In the genomic region with DNA sequence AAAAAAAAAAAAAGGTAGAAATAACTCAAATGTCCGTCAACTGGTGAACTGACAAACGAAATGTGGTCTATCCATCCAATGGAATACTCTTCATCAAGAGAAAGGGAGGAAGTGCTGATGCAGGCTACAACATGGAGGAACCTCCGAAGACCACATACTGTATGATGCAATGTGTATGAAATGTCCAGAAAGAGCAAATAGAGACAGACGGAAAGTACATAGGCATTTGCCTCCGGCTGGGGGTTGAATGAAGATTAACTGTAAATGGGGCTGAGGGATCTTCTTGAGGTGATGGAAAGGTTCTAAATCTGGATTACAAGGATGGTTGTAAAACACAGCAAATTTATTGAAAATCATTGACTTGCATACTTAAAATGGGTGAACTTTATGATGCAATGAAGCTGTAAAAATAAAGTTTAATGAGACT, we compare ENCODE assay signal across 1 cellular context.
TF ChIP-seq lines count a peak whose summit lies in the region.

No MANE protein-coding gene starts in this region.

TF ChIP-seq in K562, 482 proteins besides CTCF, POLR2A, EP300 and RAD21 (continued from another document and continues in another):
- no peak for TF ChIP-seq RBM39 (optimal IDR thresholded peaks at IDR 0.05; ENCODE audit: low read depth, low read length)
- TF ChIP-seq POLR2AphosphoS5 (IDR thresholded peaks at IDR 0.05; ENCODE audit: control insufficient read depth, insufficient read depth, low read depth, low read length), result no peak
- TF ChIP-seq ZNF175 (CRISPR knock-in tag; IDR thresholded peaks at IDR 0.05; ENCODE audit: low read depth), result peak; percentile 94
- no peak for TF ChIP-seq ZNF318 (IDR thresholded peaks at IDR 0.05; ENCODE audit: borderline replicate concordance in 1 of 2, low read depth in 1 of 2)
- TF ChIP-seq SRSF7 (optimal IDR thresholded peaks at IDR 0.05; ENCODE audit: low read depth, low read length), result no peak
- TF ChIP-seq JUN (IDR thresholded peaks at IDR 0.05; ENCODE audit: borderline replicate concordance, low read depth, low read length), result 0 out of 2 replicates have a peak, but pooled peaks have one; percentile 24
- no peak for TF ChIP-seq JUN (CRISPR knock-in tag; IDR thresholded peaks at IDR 0.05; ENCODE audit: borderline replicate concordance)
- TF ChIP-seq POLR3G (IDR thresholded peaks at IDR 0.05; ENCODE audit: extremely low read depth, insufficient read length, insufficient replicate concordance), result no peak
- no peak for TF ChIP-seq ZNF354B (CRISPR knock-in tag; IDR thresholded peaks at IDR 0.05)
- TF ChIP-seq KLF16 (IDR thresholded peaks at IDR 0.05), result no peak
- TF ChIP-seq ASH1L (IDR thresholded peaks at IDR 0.05; ENCODE audit: borderline replicate concordance, low read depth, partially characterized antibody), result no peak
- TF ChIP-seq ZNF324 (CRISPR knock-in tag; IDR thresholded peaks at IDR 0.05), result no peak
- TF ChIP-seq, protein P1, sequence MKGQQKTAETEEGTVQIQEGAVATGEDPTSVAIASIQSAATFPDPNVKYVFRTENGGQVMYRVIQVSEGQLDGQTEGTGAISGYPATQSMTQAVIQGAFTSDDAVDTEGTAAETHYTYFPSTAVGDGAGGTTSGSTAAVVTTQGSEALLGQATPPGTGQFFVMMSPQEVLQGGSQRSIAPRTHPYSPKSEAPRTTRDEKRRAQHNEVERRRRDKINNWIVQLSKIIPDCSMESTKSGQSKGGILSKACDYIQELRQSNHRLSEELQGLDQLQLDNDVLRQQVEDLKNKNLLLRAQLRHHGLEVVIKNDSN (CRISPR knock-in tag; IDR thresholded peaks at IDR 0.05), result no peak
- TF ChIP-seq, protein P2, sequence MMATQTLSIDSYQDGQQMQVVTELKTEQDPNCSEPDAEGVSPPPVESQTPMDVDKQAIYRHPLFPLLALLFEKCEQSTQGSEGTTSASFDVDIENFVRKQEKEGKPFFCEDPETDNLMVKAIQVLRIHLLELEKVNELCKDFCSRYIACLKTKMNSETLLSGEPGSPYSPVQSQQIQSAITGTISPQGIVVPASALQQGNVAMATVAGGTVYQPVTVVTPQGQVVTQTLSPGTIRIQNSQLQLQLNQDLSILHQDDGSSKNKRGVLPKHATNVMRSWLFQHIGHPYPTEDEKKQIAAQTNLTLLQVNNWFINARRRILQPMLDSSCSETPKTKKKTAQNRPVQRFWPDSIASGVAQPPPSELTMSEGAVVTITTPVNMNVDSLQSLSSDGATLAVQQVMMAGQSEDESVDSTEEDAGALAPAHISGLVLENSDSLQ (IDR thresholded peaks at IDR 0.05), result peak; percentile 20; the same call in 1 of the 2 replicates
- TF ChIP-seq, protein P3, sequence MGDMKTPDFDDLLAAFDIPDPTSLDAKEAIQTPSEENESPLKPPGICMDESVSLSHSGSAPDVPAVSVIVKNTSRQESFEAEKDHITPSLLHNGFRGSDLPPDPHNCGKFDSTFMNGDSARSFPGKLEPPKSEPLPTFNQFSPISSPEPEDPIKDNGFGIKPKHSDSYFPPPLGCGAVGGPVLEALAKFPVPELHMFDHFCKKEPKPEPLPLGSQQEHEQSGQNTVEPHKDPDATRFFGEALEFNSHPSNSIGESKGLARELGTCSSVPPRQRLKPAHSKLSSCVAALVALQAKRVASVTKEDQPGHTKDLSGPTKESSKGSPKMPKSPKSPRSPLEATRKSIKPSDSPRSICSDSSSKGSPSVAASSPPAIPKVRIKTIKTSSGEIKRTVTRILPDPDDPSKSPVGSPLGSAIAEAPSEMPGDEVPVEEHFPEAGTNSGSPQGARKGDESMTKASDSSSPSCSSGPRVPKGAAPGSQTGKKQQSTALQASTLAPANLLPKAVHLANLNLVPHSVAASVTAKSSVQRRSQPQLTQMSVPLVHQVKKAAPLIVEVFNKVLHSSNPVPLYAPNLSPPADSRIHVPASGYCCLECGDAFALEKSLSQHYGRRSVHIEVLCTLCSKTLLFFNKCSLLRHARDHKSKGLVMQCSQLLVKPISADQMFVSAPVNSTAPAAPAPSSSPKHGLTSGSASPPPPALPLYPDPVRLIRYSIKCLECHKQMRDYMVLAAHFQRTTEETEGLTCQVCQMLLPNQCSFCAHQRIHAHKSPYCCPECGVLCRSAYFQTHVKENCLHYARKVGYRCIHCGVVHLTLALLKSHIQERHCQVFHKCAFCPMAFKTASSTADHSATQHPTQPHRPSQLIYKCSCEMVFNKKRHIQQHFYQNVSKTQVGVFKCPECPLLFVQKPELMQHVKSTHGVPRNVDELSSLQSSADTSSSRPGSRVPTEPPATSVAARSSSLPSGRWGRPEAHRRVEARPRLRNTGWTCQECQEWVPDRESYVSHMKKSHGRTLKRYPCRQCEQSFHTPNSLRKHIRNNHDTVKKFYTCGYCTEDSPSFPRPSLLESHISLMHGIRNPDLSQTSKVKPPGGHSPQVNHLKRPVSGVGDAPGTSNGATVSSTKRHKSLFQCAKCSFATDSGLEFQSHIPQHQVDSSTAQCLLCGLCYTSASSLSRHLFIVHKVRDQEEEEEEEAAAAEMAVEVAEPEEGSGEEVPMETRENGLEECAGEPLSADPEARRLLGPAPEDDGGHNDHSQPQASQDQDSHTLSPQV (IDR thresholded peaks at IDR 0.05), result no peak; the same call in 1 of the 2 replicates
- TF ChIP-seq MCM3 (IDR thresholded peaks at IDR 0.05), result no peak
- no peak for TF ChIP-seq SMAD1 (IDR thresholded peaks at IDR 0.05; ENCODE audit: low read depth, low read length, partially characterized antibody)
- no peak for TF ChIP-seq CBFA2T2 (conservative IDR thresholded peaks at IDR 0.05)
- TF ChIP-seq ZNF449 (CRISPR knock-in tag; IDR thresholded peaks at IDR 0.05), result 0 out of 2 replicates have a peak, but pooled peaks have one; percentile 7
- no peak for TF ChIP-seq PHF8 (IDR thresholded peaks at IDR 0.05; ENCODE audit: borderline replicate concordance, low read length)
- TF ChIP-seq, protein P4, sequence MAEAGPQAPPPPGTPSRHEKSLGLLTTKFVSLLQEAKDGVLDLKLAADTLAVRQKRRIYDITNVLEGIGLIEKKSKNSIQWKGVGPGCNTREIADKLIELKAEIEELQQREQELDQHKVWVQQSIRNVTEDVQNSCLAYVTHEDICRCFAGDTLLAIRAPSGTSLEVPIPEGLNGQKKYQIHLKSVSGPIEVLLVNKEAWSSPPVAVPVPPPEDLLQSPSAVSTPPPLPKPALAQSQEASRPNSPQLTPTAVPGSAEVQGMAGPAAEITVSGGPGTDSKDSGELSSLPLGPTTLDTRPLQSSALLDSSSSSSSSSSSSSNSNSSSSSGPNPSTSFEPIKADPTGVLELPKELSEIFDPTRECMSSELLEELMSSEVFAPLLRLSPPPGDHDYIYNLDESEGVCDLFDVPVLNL (CRISPR knock-in tag; IDR thresholded peaks at IDR 0.05; ENCODE audit: low read depth), result no peak
- TF ChIP-seq TEAD4 (IDR thresholded peaks at IDR 0.05; ENCODE audit: low read length), result peak; percentile 29; the same call in 1 of the 2 replicates
- no peak for TF ChIP-seq TEAD4 (CRISPR knock-in tag; IDR thresholded peaks at IDR 0.05; ENCODE audit: borderline replicate concordance)
- TF ChIP-seq MYBL2 (IDR thresholded peaks at IDR 0.05; ENCODE audit: low read depth), result no peak
- no peak for TF ChIP-seq MYBL2 (CRISPR knock-in tag; IDR thresholded peaks at IDR 0.05; ENCODE audit: borderline replicate concordance)
- TF ChIP-seq, protein P5, sequence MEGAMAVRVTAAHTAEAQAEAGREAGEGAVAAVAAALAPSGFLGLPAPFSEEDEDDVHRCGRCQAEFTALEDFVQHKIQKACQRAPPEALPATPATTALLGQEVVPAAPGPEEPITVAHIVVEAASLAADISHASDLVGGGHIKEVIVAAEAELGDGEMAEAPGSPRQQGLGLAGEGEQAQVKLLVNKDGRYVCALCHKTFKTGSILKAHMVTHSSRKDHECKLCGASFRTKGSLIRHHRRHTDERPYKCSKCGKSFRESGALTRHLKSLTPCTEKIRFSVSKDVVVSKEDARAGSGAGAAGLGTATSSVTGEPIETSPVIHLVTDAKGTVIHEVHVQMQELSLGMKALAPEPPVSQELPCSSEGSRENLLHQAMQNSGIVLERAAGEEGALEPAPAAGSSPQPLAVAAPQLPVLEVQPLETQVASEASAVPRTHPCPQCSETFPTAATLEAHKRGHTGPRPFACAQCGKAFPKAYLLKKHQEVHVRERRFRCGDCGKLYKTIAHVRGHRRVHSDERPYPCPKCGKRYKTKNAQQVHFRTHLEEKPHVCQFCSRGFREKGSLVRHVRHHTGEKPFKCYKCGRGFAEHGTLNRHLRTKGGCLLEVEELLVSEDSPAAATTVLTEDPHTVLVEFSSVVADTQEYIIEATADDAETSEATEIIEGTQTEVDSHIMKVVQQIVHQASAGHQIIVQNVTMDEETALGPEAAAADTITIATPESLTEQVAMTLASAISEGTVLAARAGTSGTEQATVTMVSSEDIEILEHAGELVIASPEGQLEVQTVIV (CRISPR knock-in tag; IDR thresholded peaks at IDR 0.05; ENCODE audit: borderline replicate concordance), result no peak
- TF ChIP-seq CSDE1 (IDR thresholded peaks at IDR 0.05), result no peak
- no peak for TF ChIP-seq ZNF12 (CRISPR knock-in tag; IDR thresholded peaks at IDR 0.05)
- TF ChIP-seq CREB5 (CRISPR knock-in tag; IDR thresholded peaks at IDR 0.05), result no peak
- TF ChIP-seq CXXC5 (CRISPR knock-in tag; IDR thresholded peaks at IDR 0.05), result peak; percentile 69
- TF ChIP-seq BDP1 (IDR thresholded peaks at IDR 0.05; ENCODE audit: insufficient read depth, insufficient read length), result no peak
- TF ChIP-seq, protein P6, sequence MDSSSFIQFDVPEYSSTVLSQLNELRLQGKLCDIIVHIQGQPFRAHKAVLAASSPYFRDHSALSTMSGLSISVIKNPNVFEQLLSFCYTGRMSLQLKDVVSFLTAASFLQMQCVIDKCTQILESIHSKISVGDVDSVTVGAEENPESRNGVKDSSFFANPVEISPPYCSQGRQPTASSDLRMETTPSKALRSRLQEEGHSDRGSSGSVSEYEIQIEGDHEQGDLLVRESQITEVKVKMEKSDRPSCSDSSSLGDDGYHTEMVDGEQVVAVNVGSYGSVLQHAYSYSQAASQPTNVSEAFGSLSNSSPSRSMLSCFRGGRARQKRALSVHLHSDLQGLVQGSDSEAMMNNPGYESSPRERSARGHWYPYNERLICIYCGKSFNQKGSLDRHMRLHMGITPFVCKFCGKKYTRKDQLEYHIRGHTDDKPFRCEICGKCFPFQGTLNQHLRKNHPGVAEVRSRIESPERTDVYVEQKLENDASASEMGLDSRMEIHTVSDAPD (CRISPR knock-in tag; IDR thresholded peaks at IDR 0.05), result no peak
